Comparison of ENCODE assay signal across 17 cellular contexts in the genomic region with DNA sequence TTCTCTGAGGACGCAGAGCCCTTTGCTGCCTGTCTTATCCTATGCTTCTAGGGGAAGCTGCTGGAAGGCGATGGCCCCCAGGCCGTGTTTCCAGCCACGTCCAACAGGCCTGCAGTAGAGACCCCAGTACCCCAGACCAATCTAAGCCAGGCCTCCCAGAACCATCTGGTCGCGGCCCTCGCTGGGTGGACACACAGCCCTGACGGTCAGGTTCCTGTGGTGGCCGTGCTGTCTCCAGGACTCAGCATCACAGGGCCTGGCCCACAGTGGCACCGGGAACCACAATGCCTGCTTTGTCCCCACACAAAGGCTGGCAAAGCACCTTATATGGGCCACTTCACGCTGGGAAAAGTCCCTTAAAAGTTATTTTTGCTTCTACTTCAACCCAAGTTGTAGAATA. TPM values are rescaled to one million over a fixed set of nuclear protein-coding genes. Genes with fewer than 3 reads are reported as not detected.
DNase-seq lines count a peak whose midpoint lies in the region.
"Had no signal": no experiment of that assay in that cellular context is flagged by ENCODE, and none has a peak within 500 bp of the region (broad histone marks: within the 10 kb centered on the region; RNA-seq: fewer than 3 reads in every experiment).

No MANE protein-coding gene starts in this region.

- H3K36me3 ChIP-seq in effector memory CD4-positive, alpha-beta T cell (ENCODE audit: control insufficient read depth, insufficient read depth, low read length), result peaks cover 27% of the 10 kb centered on the region
- H3K36me3 ChIP-seq: ovary had no signal

- H3K27ac Mint-ChIP-seq in T-helper 1 cell treated with Interleukin-12 subunit alpha and Interleukin-12 subunit beta and Interleukin-4 antibody, amounts not matched to agents 30 μg/mL and 1 μg/mL, for 36 hours, result peak overlapping the region; percentile 26
- peak overlapping the region; percentile 38 for H3K27ac Mint-ChIP-seq in activated CD4-positive, alpha-beta memory T cell treated with anti-CD3 and anti-CD28 coated beads for 36 hours
- H3K27ac Mint-ChIP-seq: mesothelial cell of epicardium had no signal

- intact Hi-C loops in activated CD4-positive, alpha-beta memory T cell treated with anti-CD3 and anti-CD28 coated beads for 36 hours (cut with micrococcal nuclease), result no loop called here

- H3K4me3 ChIP-seq in effector memory CD4-positive, alpha-beta T cell (ENCODE audit: insufficient read depth, low read depth, low read length, poor library complexity, severe bottlenecking), result no peak overlapping the region
- H3K4me3 ChIP-seq: BLaER1, ovary had no signal

- DNase-seq in T-helper 1 cell (no peak), nucleus accumbens (lab: John Stamatoyannopoulos, UW) (peak in 43 of 56 donors; percentile 15 to 86 (median 62)), OCI-M1 (lab: John Stamatoyannopoulos, UW) (no peak), NCI-H1694 treated with DMSO at 0.1 percent for 48 hours (lab: John Stamatoyannopoulos, UW) (no peak)
- DNase-seq in activated CD4-positive, alpha-beta memory T cell treated with anti-CD3 and anti-CD28 coated beads for 36 hours, result no peak
- DNase-seq in effector memory CD4-positive, alpha-beta T cell, result no peak
- DNase-seq in stimulated activated CD4-positive, alpha-beta T cell treated with anti-CD3 and anti-CD28 coated beads, Interleukin-12 subunit alpha, Interleukin-12 subunit beta, amount 100 ng/mL, for 4 hours, result no peak
- DNase-seq: activated T-cell treated with anti-CD3 and anti-CD28 coated beads, Interleukin-2, amount 50 U/mL, for 4 hours; DMS53; H7; Kasumi-1; NCI-H1417; ovary had no signal

- no peaks in the 10 kb centered on the region for H3K27me3 ChIP-seq in effector memory CD4-positive, alpha-beta T cell (replicated peaks; ENCODE audit: control insufficient read depth, insufficient read depth, low read length, poor library complexity, severe bottlenecking)
- H3K27me3 ChIP-seq: BLaER1, ovary had no signal

- POLR2A ChIA-PET in activated CD4-positive, alpha-beta memory T cell treated with anti-CD3 and anti-CD28 coated beads for 36 hours (lab: Charles Lee), result no interaction called here

- H3K4me3 Mint-ChIP-seq in T-helper 1 cell treated with Interleukin-12 subunit alpha and Interleukin-12 subunit beta and Interleukin-4 antibody, amounts not matched to agents 30 μg/mL and 1 μg/mL, for 36 hours, result no peak overlapping the region
- H3K4me3 Mint-ChIP-seq in activated CD4-positive, alpha-beta memory T cell treated with anti-CD3 and anti-CD28 coated beads for 36 hours, result no peak overlapping the region
- H3K4me3 Mint-ChIP-seq: activated T-cell treated with anti-CD3 and anti-CD28 coated beads, Interleukin-2, amount 50 U/mL, for 4 hours; mesothelial cell of epicardium had no signal

- CTCF ChIA-PET in activated CD4-positive, alpha-beta memory T cell treated with anti-CD3 and anti-CD28 coated beads for 36 hours (lab: Charles Lee), result interaction anchor here (2.0 kb wide), 1 partner anchor 24 kb away, joined by 6 read pairs; no protein-coding TSS in a partner anchor

- H3K4me1 ChIP-seq in effector memory CD4-positive, alpha-beta T cell (ENCODE audit: control insufficient read depth, insufficient read depth, low read length, poor library complexity, severe bottlenecking), result peaks cover 80% of the 10 kb centered on the region

- H3K9me3 ChIP-seq in effector memory CD4-positive, alpha-beta T cell (ENCODE audit: control insufficient read depth, low read length), result no peaks in the 10 kb centered on the region
- H3K9me3 ChIP-seq: BLaER1, ovary had no signal

- peak overlapping the region; percentile 8 for H3K27ac ChIP-seq in effector memory CD4-positive, alpha-beta T cell (ENCODE audit: insufficient read depth, low read length, poor library complexity, severe bottlenecking)
- H3K27ac ChIP-seq: 22Rv1, BLaER1, ovary had no signal

- no peaks in the 10 kb centered on the region for H3K27me3 Mint-ChIP-seq in T-helper 1 cell treated with Interleukin-12 subunit alpha and Interleukin-12 subunit beta and Interleukin-4 antibody, amounts not matched to agents 30 μg/mL and 1 μg/mL, for 36 hours (ENCODE audit: low read depth)
- no peaks in the 10 kb centered on the region for H3K27me3 Mint-ChIP-seq in activated CD4-positive, alpha-beta memory T cell treated with anti-CD3 and anti-CD28 coated beads for 36 hours

- peaks cover 56% of the 10 kb centered on the region for H3K36me3 Mint-ChIP-seq in T-helper 1 cell treated with Interleukin-12 subunit alpha and Interleukin-12 subunit beta and Interleukin-4 antibody, amounts not matched to agents 30 μg/mL and 1 μg/mL, for 36 hours (ENCODE audit: low read depth)
- H3K36me3 Mint-ChIP-seq in activated CD4-positive, alpha-beta memory T cell treated with anti-CD3 and anti-CD28 coated beads for 36 hours, result peaks cover 38% of the 10 kb centered on the region

- peaks cover 82% of the 10 kb centered on the region for H3K4me1 Mint-ChIP-seq in T-helper 1 cell treated with Interleukin-12 subunit alpha and Interleukin-12 subunit beta and Interleukin-4 antibody, amounts not matched to agents 30 μg/mL and 1 μg/mL, for 36 hours (ENCODE audit: low read depth)
- peaks cover 91% of the 10 kb centered on the region for H3K4me1 Mint-ChIP-seq in activated CD4-positive, alpha-beta memory T cell treated with anti-CD3 and anti-CD28 coated beads for 36 hours (ENCODE audit: low read depth)
- H3K4me1 Mint-ChIP-seq: mesothelial cell of epicardium had no signal

- no peaks in the 10 kb centered on the region for H3K9me3 Mint-ChIP-seq in T-helper 1 cell treated with Interleukin-12 subunit alpha and Interleukin-12 subunit beta and Interleukin-4 antibody, amounts not matched to agents 30 μg/mL and 1 μg/mL, for 36 hours
- H3K9me3 Mint-ChIP-seq in activated CD4-positive, alpha-beta memory T cell treated with anti-CD3 and anti-CD28 coated beads for 36 hours, result no peaks in the 10 kb centered on the region
- H3K9me3 Mint-ChIP-seq: activated T-cell treated with anti-CD3 and anti-CD28 coated beads, Interleukin-2, amount 50 U/mL, for 4 hours; mesothelial cell of epicardium had no signal

RNA-seq across cellular contexts. Expression of a gene that starts 44.5 kb away (rescaled TPM):
- total RNA-seq in activated CD4-positive, alpha-beta memory T cell treated with anti-CD3 and anti-CD28 coated beads for 36 hours, result 100 to 1,000 TPM; 159 to 161 TPM

Comparison
In these comparisons a context has a peak if more than half of its experiments do, and no peak if none do; other contexts are left out.
1. DNase-seq: peak in nucleus accumbens (43 of 56); none in T-helper 1 cell (0 of 5), activated CD4-positive, alpha-beta memory T cell treated with anti-CD3 and anti-CD28 coated beads for 36 hours (single experiment), effector memory CD4-positive, alpha-beta T cell (0 of 3), OCI-M1 (single experiment), stimulated activated CD4-positive, alpha-beta T cell treated with anti-CD3 and anti-CD28 coated beads, Interleukin-12 subunit alpha, Interleukin-12 subunit beta, amount 100 ng/mL, for 4 hours (single experiment) and NCI-H1694 treated with DMSO at 0.1 percent for 48 hours (single experiment).